Comparison of ENCODE assay signal across 15 cellular contexts in genomic region chr15:71098920-71099319, GRCh38. TPM values are rescaled to one million over a fixed set of nuclear protein-coding genes. Genes with fewer than 3 reads are reported as not detected.
DNase-seq lines count a peak whose midpoint lies in the region; ATAC-seq and TF ChIP-seq lines count a peak whose summit lies in the region.
"Had no signal": no experiment of that assay in that cellular context is flagged by ENCODE, and none has a peak within 500 bp of the region (broad histone marks: within the 10 kb centered on the region; RNA-seq: fewer than 3 reads in every experiment).

No MANE protein-coding gene starts in this region.

- H3K4me1 Mint-ChIP-seq in H9 (no peaks in the 10 kb centered on the region), chondrocyte (ENCODE audit: low read depth) (no peaks in the 10 kb centered on the region)
- H3K4me1 Mint-ChIP-seq: CD14-positive monocyte; CD8-positive, alpha-beta memory T cell had no signal

- H3K36me3 ChIP-seq in Panc1 (ENCODE audit: control insufficient read depth, insufficient read depth, low read length): no peaks in the 10 kb centered on the region
- no peaks in the 10 kb centered on the region for H3K36me3 ChIP-seq in heart left ventricle

- no peak overlapping the region for H2BK120ac ChIP-seq in H9 (ENCODE audit: low read depth, low read length, poor library complexity, severe bottlenecking)

- no peaks in the 10 kb centered on the region for H3K9me3 Mint-ChIP-seq in H9
- no peaks in the 10 kb centered on the region for H3K9me3 Mint-ChIP-seq in chondrocyte (ENCODE audit: low read depth)

- DNase-seq in H9: no peak
- DNase-seq in Panc1 (ENCODE audit: low read depth, low spot score): no peak
- no peak for DNase-seq in chondrocyte (ENCODE audit: low spot score)
- peak; percentile 37 for DNase-seq in islet precursor cell
- no peak for DNase-seq in erythroblast (lab: John Stamatoyannopoulos, UW)
- no peak for DNase-seq in OCI-M2 (lab: John Stamatoyannopoulos, UW; ENCODE audit: unreplicated experiment)
- DNase-seq in heart left ventricle: no peak
- DNase-seq: Caco-2; CD8-positive, alpha-beta memory T cell; DMS53; GF-D8; HCEC 1CT had no signal

- H3K4me3 Mint-ChIP-seq in H9 (no peak overlapping the region), chondrocyte (ENCODE audit: unreplicated experiment) (no peak overlapping the region)
- H3K4me3 Mint-ChIP-seq: CD14-positive monocyte; CD8-positive, alpha-beta memory T cell had no signal

- H3K27ac ChIP-seq in H9 (ENCODE audit: insufficient read length, low read depth, low read length) (no peak overlapping the region), Panc1 (ENCODE audit: low read length) (no peak overlapping the region), heart left ventricle (no peak overlapping the region)
- H3K27ac ChIP-seq: HL-60 had no signal

- H3K9me3 ChIP-seq in H9 (ENCODE audit: control insufficient read depth, low read depth, low read length) (no peaks in the 10 kb centered on the region), Panc1 (ENCODE audit: control insufficient read depth, insufficient read depth, low read depth, low read length) (no peaks in the 10 kb centered on the region), heart left ventricle (no peaks in the 10 kb centered on the region)
- H3K9me3 ChIP-seq: Caco-2 had no signal

- no peak overlapping the region for H3K18ac ChIP-seq in H9 (ENCODE audit: insufficient read length, low read depth, low read length)

- no peak overlapping the region for H3K4me2 ChIP-seq in H9 (ENCODE audit: insufficient read depth, insufficient read length, low read length)

- no peak overlapping the region for H3T11ph ChIP-seq in H9 (ENCODE audit: low read length)

- no peak overlapping the region for H3K27ac Mint-ChIP-seq in H9
- H3K27ac Mint-ChIP-seq in chondrocyte (ENCODE audit: unreplicated experiment): no peak overlapping the region
- H3K27ac Mint-ChIP-seq: CD14-positive monocyte; CD8-positive, alpha-beta memory T cell had no signal

- H4K5ac ChIP-seq in H9 (ENCODE audit: insufficient read length, low read depth, low read length): no peak overlapping the region

- in situ Hi-C loops in Panc1 (cut with HindIII; ENCODE audit: low pct_unique_long_range_greater_than_20kb, low sequenced_read_pairs): no loop called here

- no peak overlapping the region for H2BK5ac ChIP-seq in H9 (ENCODE audit: insufficient read length, low read length)

- H4K91ac ChIP-seq in H9 (ENCODE audit: insufficient read length, low read depth, low read length): no peak overlapping the region

- no peaks in the 10 kb centered on the region for H4K20me1 ChIP-seq in H9 (ENCODE audit: control insufficient read depth, insufficient read depth, insufficient read length)

- no peak overlapping the region for H2AFZ ChIP-seq in H9 (ENCODE audit: low read length)

- POLR2A ChIA-PET in Panc1 (lab: Charles Lee): interaction anchor here (0.6 kb wide), 1 partner anchor 33 kb away, joined by 3 read pairs; no protein-coding TSS in a partner anchor

- no peak overlapping the region for H3K4me3 ChIP-seq in Panc1 (ENCODE audit: low read depth in 2 of 2, low read length in 2 of 2)
- H3K4me3 ChIP-seq in heart left ventricle: no peak overlapping the region

- H3K23me2 ChIP-seq in H9 (ENCODE audit: insufficient read length, low read depth, low read length, poor library complexity, severe bottlenecking): no peaks in the 10 kb centered on the region

- H3K27me3 ChIP-seq in H9 (ENCODE audit: insufficient read depth, low read length): no peaks in the 10 kb centered on the region
- H3K27me3 ChIP-seq in Panc1 (ENCODE audit: control insufficient read depth, insufficient read depth, low read length): no peaks in the 10 kb centered on the region
- no peaks in the 10 kb centered on the region for H3K27me3 ChIP-seq in heart left ventricle

- no peak overlapping the region for H3K9ac ChIP-seq in H9 (ENCODE audit: extremely low read depth, insufficient read length, low read length)

- H3K56ac ChIP-seq in H9 (ENCODE audit: insufficient read length, low read depth, low read length): no peak overlapping the region

- H3K79me1 ChIP-seq in H9 (ENCODE audit: insufficient read depth, low read depth, low read length, poor library complexity, severe bottlenecking): no peaks in the 10 kb centered on the region

- BruUV-seq in Panc1 (replicated peaks; lab: Mats Ljungman, UMichigan): no TSS peak

- no peak overlapping the region for H3K4ac ChIP-seq in H9 (ENCODE audit: low read depth, low read length)

- 0 out of 3 replicates have a peak, but pooled peaks have one; percentile 11 for TF ChIP-seq CTCF in H9 (conservative IDR thresholded peaks at IDR 0.05)
- TF ChIP-seq CTCF in Panc1 (IDR thresholded peaks at IDR 0.05): peak; percentile 12; the same call in 1 of the 2 replicates
- peak; percentile 14 for TF ChIP-seq CTCF in chondrocyte (IDR thresholded peaks at IDR 0.05)
- TF ChIP-seq CTCF in heart left ventricle (IDR thresholded peaks at IDR 0.05): no peak

- no peak overlapping the region for H4K8ac ChIP-seq in H9 (replicated peaks; ENCODE audit: insufficient read length, low read depth, low read length)

- H3K4me1 ChIP-seq in H9 (ENCODE audit: insufficient read depth, low read length): no peaks in the 10 kb centered on the region
- 0 out of 2 replicates have a peak, but pooled peaks cover 8% of the 10 kb centered on the region for H3K4me1 ChIP-seq in Panc1 (ENCODE audit: control insufficient read depth, insufficient read depth, low read length)
- peaks cover 0 to 3% (median 0%) of the 10 kb centered on the region in 12 donors for H3K4me1 ChIP-seq in heart left ventricle
- H3K4me1 ChIP-seq: Caco-2 had no signal

- H3K23ac ChIP-seq in H9 (ENCODE audit: insufficient read length, low read depth, low read length): no peak overlapping the region

- H2AK5ac ChIP-seq in H9 (ENCODE audit: insufficient read length, low read length): no peak overlapping the region

- H2BK20ac ChIP-seq in H9 (ENCODE audit: low read depth, low read length, poor library complexity, severe bottlenecking): no peak overlapping the region

- no peak for ATAC-seq in Panc1
- no peak for ATAC-seq in HG02571 (IDR thresholded peaks at IDR 0.05; ENCODE audit: unreplicated experiment)
- no peak for ATAC-seq in heart left ventricle

- intact Hi-C loops in Panc1 (cut with micrococcal nuclease; ENCODE audit: unreplicated experiment): no loop called here
- intact Hi-C loops in heart left ventricle (cut with DNase I): no loop called here

- no peak overlapping the region for H3K14ac ChIP-seq in H9 (ENCODE audit: insufficient read depth, low read length)

- peaks cover 3% of the 10 kb centered on the region for H3K27me3 Mint-ChIP-seq in H9 (ENCODE audit: low read depth)
- H3K27me3 Mint-ChIP-seq in chondrocyte (ENCODE audit: low read depth): no peaks in the 10 kb centered on the region

- WGBS in H9 (ENCODE audit: extremely low coverage, insufficient read length, low lambda C conversion rate): no CpG with 5 or more reads among the region's 1 CpG
- WGBS in heart left ventricle, 4 donors: 81 to 96% (median 82%) methylated on average over 1 of the region's 1 CpG

- no peak overlapping the region for H2BK12ac ChIP-seq in H9 (ENCODE audit: insufficient read length, low read depth, low read length)

- no peaks in the 10 kb centered on the region for H3K79me2 ChIP-seq in H9 (ENCODE audit: insufficient read depth, low read length)

- no peaks in the 10 kb centered on the region for H3K36me3 Mint-ChIP-seq in H9 (ENCODE audit: insufficient read depth in 1 of 3, low read depth in 3 of 3)
- H3K36me3 Mint-ChIP-seq in chondrocyte (ENCODE audit: low read depth): no peaks in the 10 kb centered on the region
- H3K36me3 Mint-ChIP-seq: CD14-positive monocyte; CD8-positive, alpha-beta memory T cell had no signal

- CTCF ChIA-PET in Panc1 (lab: Charles Lee): no interaction called here

- TF ChIP-seq POLR2A in erythroblast (IDR thresholded peaks at IDR 0.05; ENCODE audit: low read length) (no peak), heart left ventricle (IDR thresholded peaks at IDR 0.05) (no peak)

- H2BK15ac ChIP-seq in H9 (ENCODE audit: low read depth, low read length): no peak overlapping the region

RNA-seq across cellular contexts. Expression of gene THSD4, which starts 16.4 kb away (rescaled TPM):
- 5.5 and 5.7 TPM in 2 replicates for total RNA-seq in H9 (2021)
- total RNA-seq in Panc1 (2021; ENCODE audit: unreplicated experiment): 65.4 TPM
- 51.1 TPM for polyA plus RNA-seq in Panc1 (2012; ENCODE audit: insufficient read length)
- 3.4 to 3.5 TPM (median 3.4 TPM) in 3 replicates for total RNA-seq in chondrocyte
- total RNA-seq in heart left ventricle: 100 to 1,000 TPM in 5 of 9 donors, 10 to 100 TPM in 4; 57.4 to 206 (median 104) TPM
- polyA plus RNA-seq in heart left ventricle: 10 to 100 TPM; 32.6 to 42.4 TPM
- total RNA-seq: CD8-positive, alpha-beta memory T cell had no signal
- polyA plus RNA-seq: CD14-positive monocyte; CD8-positive, alpha-beta memory T cell had no signal

Comparison
In these comparisons a context has a peak if more than half of its experiments do, and no peak if none do; other contexts are left out.
1. CTCF ChIP-seq: peak in H9 (single experiment), Panc1 (single experiment) and chondrocyte (single experiment); none in heart left ventricle (0 of 12).